In genomic region chr2:42438685-42439084, GRCh38 we compare ENCODE assay signal across 21 cellular contexts. TPM values are rescaled to one million over a fixed set of nuclear protein-coding genes. Genes with fewer than 3 reads are reported as not detected.
"Had no signal": no experiment of that assay in that cellular context is flagged by ENCODE, and none has a peak within 500 bp of the region (broad histone marks: within the 10 kb centered on the region; RNA-seq: fewer than 3 reads in every experiment).

No MANE protein-coding gene starts in this region.

- H3K27ac ChIP-seq: ascending aorta, breast epithelium, heart left ventricle, prostate gland, skin epidermis had no signal

- H3K36me3 ChIP-seq: ascending aorta, breast epithelium, heart left ventricle, prostate gland had no signal

- DNase-seq: activated CD4-positive, alpha-beta memory T cell treated with anti-CD3 and anti-CD28 coated beads for 36 hours; activated CD8-positive, alpha-beta memory T cell treated with anti-CD3 and anti-CD28 coated beads, Interleukin-2, amount 10 ng/mL, durations not matched to agents 7 days and 5 days; activated naive CD4-positive, alpha-beta T cell treated with anti-CD3 and anti-CD28 coated beads, Interleukin-2, amount 10 ng/mL, durations not matched to agents 7 days and 5 days; activated T-cell treated with anti-CD3 and anti-CD28 coated beads, Interleukin-2, amount 50 U/mL, for 1 hour; effector memory CD4-positive, alpha-beta T cell; foreskin melanocyte; heart left ventricle; immature natural killer cell; right cardiac atrium; stimulated activated CD4-positive, alpha-beta T cell treated with anti-CD3 and anti-CD28 coated beads, Interleukin-4, amount 100 ng/mL, for 4 hours; stimulated activated CD8-positive, alpha-beta memory T cell treated with anti-CD3 and anti-CD28 coated beads, Interleukin-4, amount 100 ng/mL, for 48 hours; stimulated activated naive CD4-positive, alpha-beta T cell treated with Interleukin-2 at 50 U/mL for 16 hours had no signal

- H3K4me3 Mint-ChIP-seq: activated CD4-positive, alpha-beta memory T cell treated with anti-CD3 and anti-CD28 coated beads for 36 hours; activated CD8-positive, alpha-beta memory T cell treated with anti-CD3 and anti-CD28 coated beads, Interleukin-2, amount 10 ng/mL, durations not matched to agents 7 days and 5 days; activated naive CD4-positive, alpha-beta T cell treated with anti-CD3 and anti-CD28 coated beads, Interleukin-2, amount 10 ng/mL, durations not matched to agents 7 days and 5 days; dendritic cell treated with granulocyte-macrophage colony-stimulating factor and Interleukin-4, amounts not matched to agents 40 ng/mL and 50 ng/mL, for 4 days; immature natural killer cell; type B pancreatic cell had no signal

- H3K9me3 Mint-ChIP-seq: activated CD4-positive, alpha-beta memory T cell treated with anti-CD3 and anti-CD28 coated beads for 36 hours; activated naive CD4-positive, alpha-beta T cell treated with anti-CD3 and anti-CD28 coated beads, Interleukin-2, amount 10 ng/mL, durations not matched to agents 7 days and 5 days; activated T-helper 2 cell treated with anti-CD3 and anti-CD28 coated beads, Interferon-gamma antibody, Interleukin-2, Interleukin-4, amounts not matched to agents 10 μg/mL and 5 μg/mL and 100 μg/mL, durations not matched to agents 14 hours and 24 hours and 36 hours; dendritic cell treated with granulocyte-macrophage colony-stimulating factor and Interleukin-4, amounts not matched to agents 40 ng/mL and 50 ng/mL, for 4 days; type B pancreatic cell had no signal

- H3K36me3 Mint-ChIP-seq: activated CD4-positive, alpha-beta memory T cell treated with anti-CD3 and anti-CD28 coated beads for 36 hours; activated CD8-positive, alpha-beta memory T cell treated with anti-CD3 and anti-CD28 coated beads, Interleukin-2, amount 10 ng/mL, durations not matched to agents 7 days and 5 days; activated naive CD4-positive, alpha-beta T cell treated with anti-CD3 and anti-CD28 coated beads, Interleukin-2, amount 10 ng/mL, durations not matched to agents 7 days and 5 days; immature natural killer cell; type B pancreatic cell had no signal

- ATAC-seq: activated CD4-positive, CD25-positive, alpha-beta regulatory T cell treated with anti-CD3 and anti-CD28 coated beads, Interleukin-2, amount 50 U/mL, for 24 hours; activated CD8-positive, alpha-beta memory T cell treated with anti-CD3 and anti-CD28 coated beads, Interleukin-2, amount 10 ng/mL, durations not matched to agents 7 days and 5 days; heart left ventricle; right cardiac atrium had no signal

- H3K27me3 ChIP-seq: ascending aorta, breast epithelium had no signal

- H3K4me1 ChIP-seq: ascending aorta, breast epithelium, heart left ventricle, prostate gland had no signal

- H3K9me3 ChIP-seq: ascending aorta, breast epithelium, heart left ventricle, prostate gland had no signal

- H3K27ac Mint-ChIP-seq: activated CD4-positive, alpha-beta memory T cell treated with anti-CD3 and anti-CD28 coated beads for 36 hours; activated CD8-positive, alpha-beta memory T cell treated with anti-CD3 and anti-CD28 coated beads, Interleukin-2, amount 10 ng/mL, durations not matched to agents 7 days and 5 days; activated naive CD4-positive, alpha-beta T cell treated with anti-CD3 and anti-CD28 coated beads, Interleukin-2, amount 10 ng/mL, durations not matched to agents 7 days and 5 days; activated T-helper 2 cell treated with anti-CD3 and anti-CD28 coated beads, Interferon-gamma antibody, Interleukin-2, Interleukin-4, amounts not matched to agents 10 μg/mL and 5 μg/mL and 100 μg/mL, durations not matched to agents 14 hours and 24 hours and 36 hours; dendritic cell treated with granulocyte-macrophage colony-stimulating factor and Interleukin-4, amounts not matched to agents 40 ng/mL and 50 ng/mL, for 4 days; immature natural killer cell; type B pancreatic cell had no signal

- H3K4me3 ChIP-seq: ascending aorta, breast epithelium, heart left ventricle, prostate gland, skin epidermis had no signal

- H3K4me1 Mint-ChIP-seq: activated CD8-positive, alpha-beta memory T cell treated with anti-CD3 and anti-CD28 coated beads, Interleukin-2, amount 10 ng/mL, durations not matched to agents 7 days and 5 days; activated naive CD4-positive, alpha-beta T cell treated with anti-CD3 and anti-CD28 coated beads, Interleukin-2, amount 10 ng/mL, durations not matched to agents 7 days and 5 days; immature natural killer cell had no signal

RNA-seq across cellular contexts. Expression of gene KCNG3, which starts 55.1 kb away (rescaled TPM):
- total RNA-seq: activated CD4-positive, alpha-beta memory T cell treated with anti-CD3 and anti-CD28 coated beads for 36 hours; activated CD8-positive, alpha-beta memory T cell treated with anti-CD3 and anti-CD28 coated beads, Interleukin-2, amount 10 ng/mL, durations not matched to agents 7 days and 5 days; ascending aorta; fibroblast of lung; heart left ventricle; right cardiac atrium had no signal
- polyA plus RNA-seq: heart left ventricle, immature natural killer cell, right cardiac atrium had no signal
